ENCODE assay signal across 8 cellular contexts in the genomic region with DNA sequence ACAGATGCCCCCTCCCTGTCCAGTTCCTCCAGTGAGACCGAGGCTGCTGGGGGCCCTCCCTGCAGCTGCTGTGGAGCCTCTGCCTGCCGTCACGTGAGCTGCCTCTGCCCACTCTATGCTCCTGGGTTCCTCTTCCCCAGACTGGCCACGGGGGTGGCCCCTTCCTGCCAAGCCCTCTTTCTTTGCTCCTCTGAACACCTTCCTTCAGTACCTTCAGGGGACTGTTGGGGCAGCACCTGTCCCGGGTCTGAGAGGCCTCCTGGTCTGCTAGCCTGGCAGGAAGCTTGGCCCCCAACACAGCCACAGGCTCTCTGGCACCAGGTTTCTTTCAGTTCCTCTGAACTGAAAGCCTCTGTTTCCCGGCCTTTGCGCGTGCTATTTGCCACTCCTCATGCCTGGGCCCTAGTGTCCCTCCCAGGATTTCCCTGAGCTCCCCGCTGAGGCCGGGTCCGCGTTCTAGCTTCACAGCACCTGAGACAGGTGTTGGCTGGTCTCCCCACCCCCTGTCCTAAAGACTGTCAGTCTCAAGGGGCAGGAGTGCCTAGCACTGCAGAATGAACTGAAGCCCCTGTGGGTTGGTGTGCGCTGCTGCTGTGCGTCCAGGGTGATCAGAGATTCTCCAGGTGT. TPM values are rescaled to one million over a fixed set of nuclear protein-coding genes. Genes with fewer than 3 reads are reported as not detected.
A peak's percentile ranks its signal among the peaks of the same experiment; 100 is the strongest.
DNase-seq lines count a peak whose midpoint lies in the region; ATAC-seq, FAIRE-seq and TF ChIP-seq lines count a peak whose summit lies in the region.

No MANE protein-coding gene starts in this region.

- TF ChIP-seq POLR2A in right lobe of liver (IDR thresholded peaks at IDR 0.05) = no peak

- no peak overlapping the region for H2AFZ ChIP-seq in OCI-LY7 (ENCODE audit: low read length)

- no peak overlapping the region for H3K4ac ChIP-seq in mesendoderm (ENCODE audit: low read depth, low read length)

- no peak overlapping the region for H4K8ac ChIP-seq in mesendoderm (ENCODE audit: low read depth, low read length)

- intact Hi-C loops in OCI-LY7 (cut with micrococcal nuclease; ENCODE audit: unreplicated experiment) (no loop called here), right lobe of liver (cut with DNase I) (loop anchor here (10.0 kb wide), 1 partner anchor 312 kb away; the partner anchor contains the start of gene CASKIN1 (in 2 of the 2))

- TF ChIP-seq CTCF in OCI-LY7 (conservative IDR thresholded peaks at IDR 0.05; ENCODE audit: low read length) = 0 out of 2 replicates have a peak, but pooled peaks have one; percentile 44
- no peak for TF ChIP-seq CTCF in right lobe of liver (IDR thresholded peaks at IDR 0.05)

- peak; percentile 51 for ATAC-seq in GM21619 (IDR thresholded peaks at IDR 0.05; ENCODE audit: unreplicated experiment)
- ATAC-seq in right lobe of liver = peak; percentile 9 to 52 (median 43)
- ATAC-seq in HG02571 (IDR thresholded peaks at IDR 0.05; ENCODE audit: unreplicated experiment) = no peak

- no TSS peak for BruUV-seq in OCI-LY7 (replicated peaks; lab: Mats Ljungman, UMichigan)

- H3K79me1 ChIP-seq in mesendoderm (ENCODE audit: low read length) = no peaks in the 10 kb centered on the region

- H3K4me1 ChIP-seq in OCI-LY7 (ENCODE audit: insufficient read depth, low read length, poor library complexity, severe bottlenecking) (peaks cover 32% of the 10 kb centered on the region), right lobe of liver (peaks cover 0 to 17% (median 6%) of the 10 kb centered on the region in 4 donors), mesendoderm (ENCODE audit: control insufficient read depth, low read depth, low read length) (no peaks in the 10 kb centered on the region)

- H3K18ac ChIP-seq in mesendoderm (ENCODE audit: low read length) = no peak overlapping the region

- H2BK5ac ChIP-seq in mesendoderm (ENCODE audit: low read length) = no peak overlapping the region

- no peak for FAIRE-seq in frontal cortex (lab: Jason Lieb, UNC)

- H3K9me3 ChIP-seq in OCI-LY7 (ENCODE audit: low read length) = no peaks in the 10 kb centered on the region
- no peaks in the 10 kb centered on the region for H3K9me3 ChIP-seq in right lobe of liver

- CTCF ChIA-PET in OCI-LY7 (lab: Charles Lee; ENCODE audit: unreplicated experiment) = no interaction called here

- peak; percentile 25 for DNase-seq in GF-D8 (lab: John Stamatoyannopoulos, UW)
- DNase-seq in OCI-LY7 (ENCODE audit: low spot score) = peak; percentile 81
- peak; percentile 51 to 70 (median 56) for DNase-seq in right lobe of liver
- DNase-seq in SHP77 treated with DMSO at 0.1 percent for 48 hours (lab: John Stamatoyannopoulos, UW) = no peak
- DNase-seq in frontal cortex (ENCODE audit: low spot score in 2 of 2) = no peak
- DNase-seq in mesendoderm = no peak

- POLR2A ChIA-PET in OCI-LY7 (lab: Charles Lee) = no interaction called here

- H3K27me3 ChIP-seq in right lobe of liver = no peaks in the 10 kb centered on the region
- no peaks in the 10 kb centered on the region for H3K27me3 ChIP-seq in mesendoderm (ENCODE audit: insufficient read depth, low read length, poor library complexity)

- H3K4me2 ChIP-seq in OCI-LY7 (ENCODE audit: low read length) (peak overlapping the region; percentile 43), mesendoderm (ENCODE audit: low read length) (no peak overlapping the region)

- H3K9ac ChIP-seq in mesendoderm (ENCODE audit: low read length) = no peak overlapping the region

- H2BK15ac ChIP-seq in mesendoderm (replicated peaks; ENCODE audit: low read depth) = no peak overlapping the region

- no peak overlapping the region for H3K56ac ChIP-seq in mesendoderm (ENCODE audit: low read length)

- H3K4me3 ChIP-seq in OCI-LY7 (ENCODE audit: low read depth, low read length, poor library complexity, severe bottlenecking) = no peak overlapping the region
- no peak overlapping the region for H3K4me3 ChIP-seq in right lobe of liver
- no peak overlapping the region for H3K4me3 ChIP-seq in mesendoderm (ENCODE audit: low read length)

- no peaks in the 10 kb centered on the region for H4K20me1 ChIP-seq in OCI-LY7 (ENCODE audit: insufficient read depth, low read length)

- WGBS in right lobe of liver (ENCODE audit: insufficient coverage, low coverage, low lambda C conversion rate, missing lambda C conversion rate) = 45% methylated on average over 2 of the region's 14 CpGs
- no CpG with 5 or more reads among the region's 14 CpGs for WGBS in mesendoderm (ENCODE audit: extremely low coverage, insufficient coverage, low lambda C conversion rate)

- H3K23ac ChIP-seq in mesendoderm (ENCODE audit: low read length) = no peak overlapping the region

- peak overlapping the region; percentile 50 for H3K27ac ChIP-seq in OCI-LY7 (ENCODE audit: low read depth, low read length, poor library complexity, severe bottlenecking)
- peak overlapping the region in 2 of 3 donors; percentile 57 to 63 for H3K27ac ChIP-seq in right lobe of liver
- no peak overlapping the region for H3K27ac ChIP-seq in mesendoderm (ENCODE audit: low read depth, low read length)

- H2AK5ac ChIP-seq in mesendoderm (ENCODE audit: low read length) = no peak overlapping the region

- no peak overlapping the region for H4K5ac ChIP-seq in mesendoderm (ENCODE audit: low read length)

- H3K9me2 ChIP-seq in OCI-LY7 (ENCODE audit: insufficient read depth, low read length) = no peaks in the 10 kb centered on the region

- no peak overlapping the region for H2BK120ac ChIP-seq in mesendoderm (ENCODE audit: low read depth, low read length)

- peaks cover 9% of the 10 kb centered on the region; the same call in 1 of the 2 replicates for H3K36me3 ChIP-seq in OCI-LY7 (ENCODE audit: insufficient read depth, low read length)
- no peaks in the 10 kb centered on the region for H3K36me3 ChIP-seq in right lobe of liver
- no peaks in the 10 kb centered on the region for H3K36me3 ChIP-seq in mesendoderm (ENCODE audit: control insufficient read depth, insufficient read depth, low read length)

- H3K79me2 ChIP-seq in OCI-LY7 (ENCODE audit: insufficient read depth, low read depth, low read length) (no peaks in the 10 kb centered on the region), mesendoderm (ENCODE audit: control insufficient read depth, insufficient read depth, low read length) (no peaks in the 10 kb centered on the region)

RNA-seq across cellular contexts. Expression of gene ATP6V0C, which starts 6.6 kb away (rescaled TPM):
- total RNA-seq in OCI-LY7 (2014; rRNA removed; shearing (Covaris generic)) = 15.0 and 16.4 TPM in 2 replicates
- total RNA-seq in OCI-LY7 (2022) (87.4 and 94.3 TPM in 2 replicates), right lobe of liver (100 to 1,000 TPM in 1 of 6 experiments, 10 to 100 TPM in 5; 71.5 to 100 (median 79.4) TPM), frontal cortex (10.6 TPM)
- 279 TPM for polyA plus RNA-seq in mesendoderm (2013, experiment 1 of 2)
- polyA plus RNA-seq in mesendoderm (2013, experiment 2 of 2) = 280 TPM

RNA-seq across cellular contexts. Expression of gene AMDHD2, which starts 13.0 kb away (rescaled TPM):
- total RNA-seq in OCI-LY7 (2014; rRNA removed; shearing (Covaris generic)) = 48.4 and 51.8 TPM in 2 replicates
- total RNA-seq in OCI-LY7 (2022) (47.1 and 59.7 TPM in 2 replicates), right lobe of liver (10 to 100 TPM; 12.3 to 24.9 (median 21.4) TPM), frontal cortex (11.4 TPM)
- 8.0 TPM for polyA plus RNA-seq in mesendoderm (2013, experiment 1 of 2)
- polyA plus RNA-seq in mesendoderm (2013, experiment 2 of 2) = 8.4 TPM

RNA-seq across cellular contexts. Expression of gene CEMP1, which starts 24.0 kb away (rescaled TPM):
- 0.25 TPM in 1 of 2 replicates, not detected in the other for total RNA-seq in OCI-LY7 (2014; rRNA removed; shearing (Covaris generic))
- 0.35 and 0.55 TPM in 2 replicates for total RNA-seq in OCI-LY7 (2022)
- total RNA-seq in right lobe of liver = under 1 TPM in 2 of 6 experiments, not detected in 4; 0.22 to 0.29 TPM
- 0.41 TPM for total RNA-seq in frontal cortex
- polyA plus RNA-seq in mesendoderm (2013, experiment 1 of 2) = not detected
- not detected for polyA plus RNA-seq in mesendoderm (2013, experiment 2 of 2)

RNA-seq across cellular contexts. Expression of gene PDPK1, which starts 30.7 kb away (rescaled TPM):
- 11.7 and 14.4 TPM in 2 replicates for total RNA-seq in OCI-LY7 (2014; rRNA removed; shearing (Covaris generic))
- 38.3 and 40.6 TPM in 2 replicates for total RNA-seq in OCI-LY7 (2022)
- total RNA-seq in right lobe of liver = 10 to 100 TPM; 20.7 to 28.3 (median 24.5) TPM
- total RNA-seq in frontal cortex = 28.5 TPM
- 15.7 TPM for polyA plus RNA-seq in mesendoderm (2013, experiment 1 of 2)
- polyA plus RNA-seq in mesendoderm (2013, experiment 2 of 2) = 15.0 TPM

RNA-seq across cellular contexts. Expression of gene TBC1D24, which starts 32.2 kb away (rescaled TPM):
- 19.8 and 23.4 TPM in 2 replicates for total RNA-seq in OCI-LY7 (2014; rRNA removed; shearing (Covaris generic))
- total RNA-seq in OCI-LY7 (2022) (29.9 and 34.7 TPM in 2 replicates), right lobe of liver (10 to 100 TPM; 14.9 to 22.7 (median 17.5) TPM), frontal cortex (24.5 TPM)
- 4.3 TPM for polyA plus RNA-seq in mesendoderm (2013, experiment 1 of 2)
- polyA plus RNA-seq in mesendoderm (2013, experiment 2 of 2) = 4.4 TPM

Comparison
In these comparisons a context has a peak if more than half of its experiments do, and no peak if none do; other contexts are left out.
1. DNase-seq: peak in GF-D8 (single experiment), OCI-LY7 (single experiment) and right lobe of liver (3 of 3); none in SHP77 treated with DMSO at 0.1 percent for 48 hours (single experiment), frontal cortex (0 of 2) and mesendoderm (single experiment).